ENCODE assay signal across 13 cellular contexts in genomic region chr4:100816646-100817045, GRCh38.
"Had no signal": no experiment of that assay in that cellular context is flagged by ENCODE, and none has a peak within 500 bp of the region (broad histone marks: within the 10 kb centered on the region; RNA-seq: fewer than 3 reads in every experiment).

No MANE protein-coding gene starts in this region.

- H3K36me3 ChIP-seq: brain microvascular endothelial cell, right atrium auricular region, tibial nerve, vagina had no signal

- H3K9me3 ChIP-seq: right atrium auricular region, tibial nerve, vagina had no signal

- H3K27me3 ChIP-seq: brain microvascular endothelial cell, right atrium auricular region, tibial nerve, vagina had no signal

- ATAC-seq: activated CD8-positive, alpha-beta T cell treated with anti-CD3 and anti-CD28 coated beads for 36 hours; activated T-cell treated with anti-CD3 and anti-CD28 coated beads, Interleukin-2, amount 50 U/mL, for 4 hours; stimulated activated naive B cell treated with anti-CD40 and anti-IgM and Interleukin-4, amounts not matched to agents 10 μg/mL and 1 μg/mL and 100 μg/mL, for 72 hours had no signal

- H3K4me3 ChIP-seq: right atrium auricular region, tibial nerve, vagina had no signal

- H3K27ac ChIP-seq: brain microvascular endothelial cell, right atrium auricular region, tibial nerve, vagina had no signal

- DNase-seq: activated B cell treated with CpG ODN at 0.5 μM for 24 hours; activated CD4-positive, alpha-beta T cell treated with anti-CD3 and anti-CD28 coated beads for 48 hours; activated CD8-positive, alpha-beta T cell treated with anti-CD3 and anti-CD28 coated beads for 36 hours; activated gamma-delta T cell treated with Interleukin-2 at 50 U/mL for 16 hours; activated naive CD8-positive, alpha-beta T cell treated with anti-CD3 and anti-CD28 coated beads for 36 hours; activated T-cell treated with anti-CD3 and anti-CD28 coated beads, Interleukin-2, amount 50 U/mL, for 4 hours; brain microvascular endothelial cell; effector memory CD4-positive, alpha-beta T cell; stimulated activated CD4-positive, alpha-beta T cell treated with anti-CD3 and anti-CD28 coated beads, Interleukin-2, amount 100 ng/mL, for 48 hours; stimulated activated naive B cell treated with anti-CD40 and anti-IgM and Interleukin-4, amounts not matched to agents 10 μg/mL and 1 μg/mL and 100 μg/mL, for 72 hours had no signal

- H3K4me1 ChIP-seq: right atrium auricular region, tibial nerve, vagina had no signal
